In genomic region chr10:81696609-81697388, GRCh38 we compare ENCODE assay signal across 1 cellular context.
TF ChIP-seq lines count a peak whose summit lies in the region.

No MANE protein-coding gene starts in this region.

TF ChIP-seq in GM23338, 12 proteins besides CTCF, POLR2A, EP300 and RAD21 (continued from another document):
- TF ChIP-seq, protein P1, sequence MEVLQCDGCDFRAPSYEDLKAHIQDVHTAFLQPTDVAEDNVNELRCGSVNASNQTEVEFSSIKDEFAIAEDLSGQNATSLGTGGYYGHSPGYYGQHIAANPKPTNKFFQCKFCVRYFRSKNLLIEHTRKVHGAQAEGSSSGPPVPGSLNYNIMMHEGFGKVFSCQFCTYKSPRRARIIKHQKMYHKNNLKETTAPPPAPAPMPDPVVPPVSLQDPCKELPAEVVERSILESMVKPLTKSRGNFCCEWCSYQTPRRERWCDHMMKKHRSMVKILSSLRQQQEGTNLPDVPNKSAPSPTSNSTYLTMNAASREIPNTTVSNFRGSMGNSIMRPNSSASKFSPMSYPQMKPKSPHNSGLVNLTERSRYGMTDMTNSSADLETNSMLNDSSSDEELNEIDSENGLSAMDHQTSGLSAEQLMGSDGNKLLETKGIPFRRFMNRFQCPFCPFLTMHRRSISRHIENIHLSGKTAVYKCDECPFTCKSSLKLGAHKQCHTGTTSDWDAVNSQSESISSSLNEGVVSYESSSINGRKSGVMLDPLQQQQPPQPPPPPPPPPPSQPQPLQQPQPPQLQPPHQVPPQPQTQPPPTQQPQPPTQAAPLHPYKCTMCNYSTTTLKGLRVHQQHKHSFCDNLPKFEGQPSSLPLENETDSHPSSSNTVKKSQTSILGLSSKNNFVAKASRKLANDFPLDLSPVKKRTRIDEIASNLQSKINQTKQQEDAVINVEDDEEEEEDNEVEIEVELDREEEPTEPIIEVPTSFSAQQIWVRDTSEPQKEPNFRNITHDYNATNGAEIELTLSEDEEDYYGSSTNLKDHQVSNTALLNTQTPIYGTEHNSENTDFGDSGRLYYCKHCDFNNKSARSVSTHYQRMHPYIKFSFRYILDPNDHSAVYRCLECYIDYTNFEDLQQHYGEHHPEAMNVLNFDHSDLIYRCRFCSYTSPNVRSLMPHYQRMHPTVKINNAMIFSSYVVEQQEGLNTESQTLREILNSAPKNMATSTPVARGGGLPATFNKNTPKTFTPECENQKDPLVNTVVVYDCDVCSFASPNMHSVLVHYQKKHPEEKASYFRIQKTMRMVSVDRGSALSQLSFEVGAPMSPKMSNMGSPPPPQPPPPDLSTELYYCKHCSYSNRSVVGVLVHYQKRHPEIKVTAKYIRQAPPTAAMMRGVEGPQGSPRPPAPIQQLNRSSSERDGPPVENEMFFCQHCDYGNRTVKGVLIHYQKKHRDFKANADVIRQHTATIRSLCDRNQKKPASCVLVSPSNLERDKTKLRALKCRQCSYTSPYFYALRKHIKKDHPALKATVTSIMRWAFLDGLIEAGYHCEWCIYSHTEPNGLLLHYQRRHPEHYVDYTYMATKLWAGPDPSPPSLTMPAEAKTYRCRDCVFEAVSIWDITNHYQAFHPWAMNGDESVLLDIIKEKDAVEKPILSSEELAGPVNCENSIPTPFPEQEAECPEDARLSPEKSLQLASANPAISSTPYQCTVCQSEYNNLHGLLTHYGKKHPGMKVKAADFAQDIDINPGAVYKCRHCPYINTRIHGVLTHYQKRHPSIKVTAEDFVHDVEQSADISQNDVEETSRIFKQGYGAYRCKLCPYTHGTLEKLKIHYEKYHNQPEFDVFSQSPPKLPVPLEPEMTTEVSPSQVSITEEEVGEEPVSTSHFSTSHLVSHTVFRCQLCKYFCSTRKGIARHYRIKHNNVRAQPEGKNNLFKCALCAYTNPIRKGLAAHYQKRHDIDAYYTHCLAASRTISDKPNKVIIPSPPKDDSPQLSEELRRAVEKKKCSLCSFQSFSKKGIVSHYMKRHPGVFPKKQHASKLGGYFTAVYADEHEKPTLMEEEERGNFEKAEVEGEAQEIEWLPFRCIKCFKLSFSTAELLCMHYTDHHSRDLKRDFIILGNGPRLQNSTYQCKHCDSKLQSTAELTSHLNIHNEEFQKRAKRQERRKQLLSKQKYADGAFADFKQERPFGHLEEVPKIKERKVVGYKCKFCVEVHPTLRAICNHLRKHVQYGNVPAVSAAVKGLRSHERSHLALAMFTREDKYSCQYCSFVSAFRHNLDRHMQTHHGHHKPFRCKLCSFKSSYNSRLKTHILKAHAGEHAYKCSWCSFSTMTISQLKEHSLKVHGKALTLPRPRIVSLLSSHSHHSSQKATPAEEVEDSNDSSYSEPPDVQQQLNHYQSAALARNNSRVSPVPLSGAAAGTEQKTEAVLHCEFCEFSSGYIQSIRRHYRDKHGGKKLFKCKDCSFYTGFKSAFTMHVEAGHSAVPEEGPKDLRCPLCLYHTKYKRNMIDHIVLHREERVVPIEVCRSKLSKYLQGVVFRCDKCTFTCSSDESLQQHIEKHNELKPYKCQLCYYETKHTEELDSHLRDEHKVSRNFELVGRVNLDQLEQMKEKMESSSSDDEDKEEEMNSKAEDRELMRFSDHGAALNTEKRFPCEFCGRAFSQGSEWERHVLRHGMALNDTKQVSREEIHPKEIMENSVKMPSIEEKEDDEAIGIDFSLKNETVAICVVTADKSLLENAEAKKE (CRISPR knock-in tag; IDR thresholded peaks at IDR 0.05), result no peak
